1 cellular context compared by ENCODE assay signal in genomic region chr20:24991897-24992419, GRCh38.
TF ChIP-seq lines count a peak whose summit lies in the region.

No MANE protein-coding gene starts in this region.

TF ChIP-seq in HCT116, 20 proteins besides CTCF, POLR2A, EP300 and RAD21:
- TF ChIP-seq JUND (IDR thresholded peaks at IDR 0.05) (no peak), FOSL1 (IDR thresholded peaks at IDR 0.05; ENCODE audit: low read depth) (no peak), POLR2AphosphoS5 (IDR thresholded peaks at IDR 0.05; ENCODE audit: low read depth, low read length) (no peak), SRF (IDR thresholded peaks at IDR 0.05; ENCODE audit: low read depth) (no peak), ZFX (IDR thresholded peaks at IDR 0.05) (no peak), YY1 (IDR thresholded peaks at IDR 0.05; ENCODE audit: extremely low read depth, insufficient replicate concordance, low read depth, low read length) (no peak), MAX (IDR thresholded peaks at IDR 0.05) (no peak), SIN3A (IDR thresholded peaks at IDR 0.05; ENCODE audit: low read depth) (no peak), ATF3 (IDR thresholded peaks at IDR 0.05) (no peak), ZNF274 (IDR thresholded peaks at IDR 0.05; ENCODE audit: low read depth, low read length) (no peak), ELF1 (IDR thresholded peaks at IDR 0.05; ENCODE audit: borderline replicate concordance, low read depth) (no peak), CBX3 (IDR thresholded peaks at IDR 0.05; ENCODE audit: low read depth) (no peak), ZBTB33 (IDR thresholded peaks at IDR 0.05; ENCODE audit: extremely low read depth, insufficient replicate concordance, low read length) (no peak), TCF7L2 (IDR thresholded peaks at IDR 0.05; ENCODE audit: borderline replicate concordance, extremely low read depth, insufficient read depth, insufficient read length) (no peak), CEBPB (IDR thresholded peaks at IDR 0.05; ENCODE audit: low read depth) (no peak)
